ENCODE assay signal across 1 cellular context in the genomic region with DNA sequence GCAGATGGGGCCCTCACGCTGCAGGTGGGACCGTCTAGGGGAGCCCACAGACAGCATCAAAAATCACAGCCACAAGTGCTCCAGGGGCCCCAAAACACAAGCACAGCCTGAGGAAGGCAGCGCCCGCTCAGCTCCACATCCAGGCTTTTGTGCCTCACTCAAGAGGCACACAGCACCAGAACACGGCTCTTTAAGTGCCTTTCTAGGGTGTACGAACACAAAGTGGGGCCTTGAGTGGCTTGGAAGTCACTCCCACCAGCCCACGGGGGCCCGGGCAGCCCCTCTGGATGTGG.
TF ChIP-seq lines count a peak whose summit lies in the region.

No MANE protein-coding gene starts in this region.

TF ChIP-seq in SK-N-SH, 30 proteins besides CTCF, POLR2A, EP300 and RAD21:
- TF ChIP-seq NFIC (IDR thresholded peaks at IDR 0.05; ENCODE audit: borderline replicate concordance) (no peak), RFX5 (IDR thresholded peaks at IDR 0.05; ENCODE audit: low read length) (no peak), GATA2 (CRISPR knock-in tag; IDR thresholded peaks at IDR 0.05) (no peak), TAF1 (IDR thresholded peaks at IDR 0.05; ENCODE audit: borderline replicate concordance, low read depth, low read length) (no peak), POLR2AphosphoS5 (IDR thresholded peaks at IDR 0.05; ENCODE audit: low read depth, low read length) (no peak), JUND (IDR thresholded peaks at IDR 0.05) (no peak), SMC3 (IDR thresholded peaks at IDR 0.05; ENCODE audit: low read depth, low read length) (no peak), RCOR1 (IDR thresholded peaks at IDR 0.05; ENCODE audit: low read length) (no peak), ELF1 (IDR thresholded peaks at IDR 0.05) (no peak), FOXM1 (IDR thresholded peaks at IDR 0.05; ENCODE audit: low read depth) (no peak)
- TF ChIP-seq, protein P1, sequence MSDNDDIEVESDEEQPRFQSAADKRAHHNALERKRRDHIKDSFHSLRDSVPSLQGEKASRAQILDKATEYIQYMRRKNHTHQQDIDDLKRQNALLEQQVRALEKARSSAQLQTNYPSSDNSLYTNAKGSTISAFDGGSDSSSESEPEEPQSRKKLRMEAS (IDR thresholded peaks at IDR 0.05; ENCODE audit: low read depth) = no peak
- TF ChIP-seq, protein P2, sequence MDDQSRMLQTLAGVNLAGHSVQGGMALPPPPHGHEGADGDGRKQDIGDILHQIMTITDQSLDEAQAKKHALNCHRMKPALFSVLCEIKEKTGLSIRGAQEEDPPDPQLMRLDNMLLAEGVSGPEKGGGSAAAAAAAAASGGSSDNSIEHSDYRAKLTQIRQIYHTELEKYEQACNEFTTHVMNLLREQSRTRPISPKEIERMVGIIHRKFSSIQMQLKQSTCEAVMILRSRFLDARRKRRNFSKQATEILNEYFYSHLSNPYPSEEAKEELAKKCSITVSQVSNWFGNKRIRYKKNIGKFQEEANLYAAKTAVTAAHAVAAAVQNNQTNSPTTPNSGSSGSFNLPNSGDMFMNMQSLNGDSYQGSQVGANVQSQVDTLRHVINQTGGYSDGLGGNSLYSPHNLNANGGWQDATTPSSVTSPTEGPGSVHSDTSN (IDR thresholded peaks at IDR 0.05) = no peak
- TF ChIP-seq, protein P3, sequence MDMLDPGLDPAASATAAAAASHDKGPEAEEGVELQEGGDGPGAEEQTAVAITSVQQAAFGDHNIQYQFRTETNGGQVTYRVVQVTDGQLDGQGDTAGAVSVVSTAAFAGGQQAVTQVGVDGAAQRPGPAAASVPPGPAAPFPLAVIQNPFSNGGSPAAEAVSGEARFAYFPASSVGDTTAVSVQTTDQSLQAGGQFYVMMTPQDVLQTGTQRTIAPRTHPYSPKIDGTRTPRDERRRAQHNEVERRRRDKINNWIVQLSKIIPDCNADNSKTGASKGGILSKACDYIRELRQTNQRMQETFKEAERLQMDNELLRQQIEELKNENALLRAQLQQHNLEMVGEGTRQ (IDR thresholded peaks at IDR 0.05; ENCODE audit: borderline replicate concordance, low read depth, low read length) = no peak
